In genomic region chr7:102337002-102337401, GRCh38 we compare ENCODE assay signal across 5 cellular contexts. TPM values are rescaled to one million over a fixed set of nuclear protein-coding genes. Genes with fewer than 3 reads are reported as not detected.
"Had no signal": no experiment of that assay in that cellular context is flagged by ENCODE, and none has a peak within 500 bp of the region (broad histone marks: within the 10 kb centered on the region; RNA-seq: fewer than 3 reads in every experiment).

No MANE protein-coding gene starts in this region.

RNA-seq across cellular contexts. Expression of gene SPDYE6, which starts 19.2 kb away (rescaled TPM):
- total RNA-seq: GM23248, H4, H7, HFFc6, HT1080 had no signal
